Comparison of ENCODE assay signal across 8 cellular contexts in genomic region chr13:44648392-44649117, GRCh38.
DNase-seq lines count a peak whose midpoint lies in the region; ATAC-seq and TF ChIP-seq lines count a peak whose summit lies in the region.

No MANE protein-coding gene starts in this region.

- ATAC-seq in GM18907 (IDR thresholded peaks at IDR 0.05; ENCODE audit: unreplicated experiment) (peak; percentile 31), HG02938 (IDR thresholded peaks at IDR 0.05; ENCODE audit: unreplicated experiment) (no peak), omental fat pad (ENCODE audit: low FRiP score) (no peak)

- TF ChIP-seq EP300 in stomach (IDR thresholded peaks at IDR 0.05): no peak

- no peak for TF ChIP-seq POLR2A in stomach (IDR thresholded peaks at IDR 0.05)

- DNase-seq in BE2C (no peak), RKO (ENCODE audit: low spot score) (peak; percentile 23), stomach (no peak), epidermal melanocyte (ENCODE audit: insufficient read length, low spot score) (no peak), omental fat pad (ENCODE audit: low spot score) (no peak)

- H3K9ac ChIP-seq in iPS-18a (ENCODE audit: low read length): no peak overlapping the region

- 48 to 65% (median 60%) methylated on average over 2 of the region's 2 CpGs for WGBS in stomach, 5 donors

- 0 out of 2 replicates have a peak, but pooled peaks cover 3% of the 10 kb centered on the region for H3K27me3 ChIP-seq in BE2C
- H3K27me3 ChIP-seq in iPS-18a (ENCODE audit: control insufficient read depth, insufficient read depth, low read length): no peaks in the 10 kb centered on the region
- no peaks in the 10 kb centered on the region for H3K27me3 ChIP-seq in stomach

- H3K36me3 ChIP-seq in BE2C (no peaks in the 10 kb centered on the region), iPS-18a (ENCODE audit: control insufficient read depth, low read depth, low read length) (no peaks in the 10 kb centered on the region), stomach (no peaks in the 10 kb centered on the region)

- TF ChIP-seq CTCF in BE2C (IDR thresholded peaks at IDR 0.05; ENCODE audit: low read depth, low read length) (peak; percentile 57), stomach (IDR thresholded peaks at IDR 0.05) (peak in 3 of 7 experiments; percentile 5 to 22 (median 9)), omental fat pad (IDR thresholded peaks at IDR 0.05) (no peak)

- H3K27ac ChIP-seq in iPS-18a (ENCODE audit: low read length): no peak overlapping the region
- H3K27ac ChIP-seq in stomach: no peak overlapping the region

- H3K4me1 ChIP-seq in BE2C (no peaks in the 10 kb centered on the region), iPS-18a (ENCODE audit: control insufficient read depth, low read depth, low read length) (peaks cover 16% of the 10 kb centered on the region), stomach (peaks cover 0 to 9% (median 0%) of the 10 kb centered on the region in 4 donors)

- no peaks in the 10 kb centered on the region; the same call in 1 of the 2 replicates for H3K9me3 ChIP-seq in BE2C
- no peaks in the 10 kb centered on the region for H3K9me3 ChIP-seq in iPS-18a (ENCODE audit: control insufficient read depth, low read depth, low read length)
- H3K9me3 ChIP-seq in stomach: no peaks in the 10 kb centered on the region

- H3K4me3 ChIP-seq in BE2C (ENCODE audit: low read depth, low read length) (no peak overlapping the region), iPS-18a (ENCODE audit: low read length) (peak overlapping the region; percentile 36), stomach (no peak overlapping the region)

- intact Hi-C loops in stomach (cut with DNase I; ENCODE audit: low total_unique reads): no loop called here
